ENCODE assay signal across 8 cellular contexts in the genomic region with DNA sequence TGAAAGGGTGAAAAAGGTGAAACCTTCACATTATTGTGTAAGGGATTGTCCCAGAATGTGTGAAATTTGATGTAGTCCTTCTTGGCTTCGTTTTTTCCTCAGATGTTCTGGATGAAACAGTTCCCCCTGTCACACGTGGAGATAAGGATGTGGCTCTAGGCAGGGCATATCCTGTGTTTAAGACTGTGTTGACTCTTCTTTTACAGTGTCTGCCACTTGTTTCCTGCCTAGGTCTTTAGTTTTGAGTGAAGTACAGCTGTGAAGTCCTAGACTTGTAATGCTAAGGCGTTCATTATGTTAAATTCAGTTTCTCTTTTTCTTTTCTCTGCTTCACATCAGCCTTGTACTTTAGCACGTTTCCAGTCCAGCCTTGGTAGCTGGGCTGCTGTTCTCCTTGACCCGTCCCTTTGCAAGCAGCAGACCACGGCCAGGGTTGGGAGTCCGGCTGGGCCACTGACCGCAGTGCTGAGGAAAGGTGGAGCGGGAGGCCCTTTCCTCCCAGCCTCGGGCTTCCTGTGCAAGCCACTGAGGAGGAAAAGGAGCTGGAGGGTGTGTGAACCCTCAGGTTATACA. TPM values are rescaled to one million over a fixed set of nuclear protein-coding genes. Genes with fewer than 3 reads are reported as not detected.
A peak's percentile ranks its signal among the peaks of the same experiment; 100 is the strongest.
DNase-seq lines count a peak whose midpoint lies in the region; ATAC-seq and TF ChIP-seq lines count a peak whose summit lies in the region.

No MANE protein-coding gene starts in this region.

- no peak for TF ChIP-seq CTCF in osteoblast (IDR thresholded peaks at IDR 0.05; ENCODE audit: extremely low read depth, low read depth, low read length)

- H3K4me3 ChIP-seq in osteoblast (ENCODE audit: insufficient read depth, low read length) = no peak overlapping the region

- DNase-seq in CD1c-positive myeloid dendritic cell (ENCODE audit: extremely low spot score) (peak; percentile 37), SW480 (ENCODE audit: low spot score) (peak; percentile 35), osteoblast (ENCODE audit: insufficient read length, low spot score, missing footprints) (no peak), NCI-H2171 treated with DMSO at 0.1 percent for 48 hours (lab: John Stamatoyannopoulos, UW) (no peak), cerebellum (ENCODE audit: low spot score) (no peak)
- peak; percentile 23 to 63 (median 34) for DNase-seq in effector memory CD8-positive, alpha-beta T cell

- peak overlapping the region; percentile 12 for H3K4me2 ChIP-seq in osteoblast (ENCODE audit: insufficient read depth, low read length)

- peaks cover 48% of the 10 kb centered on the region for H3K79me2 ChIP-seq in osteoblast (ENCODE audit: insufficient read depth, low read length)

- peaks cover 10% of the 10 kb centered on the region for H3K4me1 ChIP-seq in osteoblast (ENCODE audit: insufficient read depth, low read length)

- no peaks in the 10 kb centered on the region for H3K9me3 Mint-ChIP-seq in effector memory CD8-positive, alpha-beta T cell

- H3K27me3 ChIP-seq in osteoblast (ENCODE audit: insufficient read depth, low read length) = no peaks in the 10 kb centered on the region

- H3K36me3 Mint-ChIP-seq in effector memory CD8-positive, alpha-beta T cell (ENCODE audit: insufficient read depth) = peaks cover 43% of the 10 kb centered on the region

- no peaks in the 10 kb centered on the region for H3K36me3 ChIP-seq in osteoblast (ENCODE audit: insufficient read depth, low read length)

- no peaks in the 10 kb centered on the region for H3K9me3 ChIP-seq in osteoblast (ENCODE audit: low read depth, low read length)

- H2AFZ ChIP-seq in osteoblast (ENCODE audit: low read length) = no peak overlapping the region

- H3K27me3 Mint-ChIP-seq in effector memory CD8-positive, alpha-beta T cell = no peaks in the 10 kb centered on the region

- H4K20me1 ChIP-seq in osteoblast (ENCODE audit: insufficient read depth, low read length) = peaks cover 4% of the 10 kb centered on the region

- peak overlapping the region; percentile 82 to 86 for H3K4me3 Mint-ChIP-seq in effector memory CD8-positive, alpha-beta T cell

- peak overlapping the region; percentile 89 to 98 for H3K27ac Mint-ChIP-seq in effector memory CD8-positive, alpha-beta T cell

- no peak overlapping the region for H3K27ac ChIP-seq in osteoblast (ENCODE audit: low read depth, low read length)

- peaks cover 65 to 81% of the 10 kb centered on the region in 2 donors for H3K4me1 Mint-ChIP-seq in effector memory CD8-positive, alpha-beta T cell (ENCODE audit: low read depth in 2 of 2)

- ATAC-seq in GM19035 (IDR thresholded peaks at IDR 0.05; ENCODE audit: unreplicated experiment) (peak; percentile 67), HG03159 (IDR thresholded peaks at IDR 0.05; ENCODE audit: unreplicated experiment) (peak; percentile 74)
- ATAC-seq in effector memory CD8-positive, alpha-beta T cell (replicated peaks) = peak; percentile 83

RNA-seq across cellular contexts. Expression of gene RASSF3, which starts 59.1 kb away (rescaled TPM):
- total RNA-seq in osteoblast (12.7 and 13.8 TPM in 2 replicates), cerebellum (4.5 TPM)

Comparison
In these comparisons a context has a peak if more than half of its experiments do, and no peak if none do; other contexts are left out.
1. DNase-seq: peak in CD1c-positive myeloid dendritic cell (single experiment), SW480 (single experiment) and effector memory CD8-positive, alpha-beta T cell (3 of 3); none in osteoblast (single experiment), NCI-H2171 treated with DMSO at 0.1 percent for 48 hours (single experiment) and cerebellum (single experiment).
2. Peak in every context shown above with its lines, with median percentiles within 50 percentile points of each other: ATAC-seq.